Comparison of ENCODE assay signal across 8 cellular contexts in the genomic region with DNA sequence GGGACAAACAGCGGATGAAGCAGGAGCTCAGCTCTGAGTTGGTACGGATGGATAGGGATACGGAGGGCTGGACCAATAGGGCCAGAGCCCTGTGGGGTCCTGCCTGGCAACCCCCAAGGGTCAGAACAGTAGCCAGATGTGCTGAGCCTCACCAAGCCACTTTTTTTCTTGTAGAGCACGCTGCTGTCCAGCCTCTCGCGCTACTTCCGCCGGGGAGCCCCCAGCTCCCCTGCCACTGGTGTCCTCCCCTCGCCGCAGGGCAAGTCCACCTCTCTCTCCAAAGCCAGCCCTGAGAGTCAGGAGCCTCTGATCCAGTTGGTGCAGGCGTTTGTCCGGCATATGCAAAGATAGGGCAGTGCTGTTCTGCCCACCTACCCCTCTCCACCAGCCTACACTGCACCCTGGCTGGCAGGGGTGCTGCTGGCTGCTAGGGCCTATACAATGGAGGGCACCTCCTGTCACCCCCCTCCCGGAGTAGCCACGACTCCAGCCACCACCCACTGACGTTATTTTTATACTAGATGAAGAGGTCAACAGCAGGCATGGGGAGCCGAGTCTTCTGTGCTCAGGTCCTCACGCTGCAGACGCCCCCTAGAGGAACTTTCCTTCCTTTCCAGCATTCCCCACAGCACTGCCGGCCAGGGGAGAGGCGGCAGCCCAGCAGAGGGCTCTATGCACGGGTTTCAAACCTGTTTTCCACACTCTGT. TPM values are rescaled to one million over a fixed set of nuclear protein-coding genes. Genes with fewer than 3 reads are reported as not detected.
DNase-seq lines count a peak whose midpoint lies in the region; ATAC-seq, FAIRE-seq and TF ChIP-seq lines count a peak whose summit lies in the region.

No MANE protein-coding gene starts in this region.

- H3K23ac ChIP-seq in mesenchymal stem cell (ENCODE audit: low read length in 2 of 2) = no peak overlapping the region

- no peak overlapping the region for H4K91ac ChIP-seq in mesenchymal stem cell (ENCODE audit: low read length)

- peaks cover 64 to 92% of the 10 kb centered on the region in 2 experiments for H3K36me3 ChIP-seq in mesenchymal stem cell (ENCODE audit: control insufficient read depth in 1 of 2, insufficient read depth in 2 of 2, low read depth in 1 of 2, low read length in 2 of 2)

- no peak overlapping the region for H2BK5ac ChIP-seq in mesenchymal stem cell (ENCODE audit: low read depth, low read length, poor library complexity, severe bottlenecking)

- H3K4me1 ChIP-seq in mesenchymal stem cell (ENCODE audit: control insufficient read depth, insufficient read depth, low read depth, low read length) = peaks cover 6% of the 10 kb centered on the region

- H3K4me1 Mint-ChIP-seq in activated CD4-positive, alpha-beta T cell treated with anti-CD3 and anti-CD28 coated beads, Interleukin-2, amount 10 ng/mL, durations not matched to agents 24 days and 14 days = peaks cover 2% of the 10 kb centered on the region

- CTCF ChIA-PET in AG04450 (lab: Charles Lee) = interaction anchor here (0.6 to 2.4 kb wide), 10 partner anchors 8 to 23 kb away, joined by 3 to 14 read pairs (median 4); a partner anchor contains a TSS

- H3K18ac ChIP-seq in mesenchymal stem cell (ENCODE audit: low read depth in 1 of 2, low read length in 2 of 2) = no peak overlapping the region

- no peak overlapping the region for H4K8ac ChIP-seq in mesenchymal stem cell (ENCODE audit: low read length)

- no peak overlapping the region for H2BK120ac ChIP-seq in mesenchymal stem cell (ENCODE audit: low read depth, low read length)

- H3K9ac ChIP-seq in mesenchymal stem cell (ENCODE audit: low read length) = peak overlapping the region; percentile 45

- WGBS in mesenchymal stem cell = 69% methylated on average over 18 of the region's 21 CpGs

- peak overlapping the region in 1 of 2 experiments; percentile 25 for H3K4ac ChIP-seq in mesenchymal stem cell (ENCODE audit: low read depth in 1 of 2, low read length in 2 of 2)

- H3K4me3 ChIP-seq in AG04450 (ENCODE audit: low read depth, low read length) = no peak overlapping the region
- no peak overlapping the region for H3K4me3 ChIP-seq in mesenchymal stem cell (ENCODE audit: insufficient read depth in 1 of 2, low read depth in 1 of 2, low read length in 2 of 2)

- peak; percentile 75 for FAIRE-seq in GM18507 (lab: Jason Lieb, UNC)

- peaks cover 44% of the 10 kb centered on the region for H3K36me3 Mint-ChIP-seq in activated CD4-positive, alpha-beta T cell treated with anti-CD3 and anti-CD28 coated beads, Interleukin-2, amount 10 ng/mL, durations not matched to agents 24 days and 14 days (ENCODE audit: low read depth)

- H3K9me3 Mint-ChIP-seq in activated CD4-positive, alpha-beta T cell treated with anti-CD3 and anti-CD28 coated beads, Interleukin-2, amount 10 ng/mL, durations not matched to agents 24 days and 14 days = no peaks in the 10 kb centered on the region

- POLR2A ChIA-PET in AG04450 (lab: Yijun Ruan, JAX) = interaction anchor here (0.5 to 0.7 kb wide), 3 partner anchors 24 to 108 kb away, joined by 3 to 4 read pairs (median 3); no protein-coding TSS in a partner anchor

- no peak for ATAC-seq in GM18511 (IDR thresholded peaks at IDR 0.05; ENCODE audit: unreplicated experiment)

- peak; percentile 96 for TF ChIP-seq CTCF in AG04450 (IDR thresholded peaks at IDR 0.05; ENCODE audit: low read depth, low read length)

- H2BK12ac ChIP-seq in mesenchymal stem cell (ENCODE audit: low read length in 2 of 2) = no peak overlapping the region

- intact Hi-C loops in activated CD4-positive, alpha-beta T cell treated with anti-CD3 and anti-CD28 coated beads, Interleukin-2, amount 10 ng/mL, durations not matched to agents 24 days and 14 days (cut with micrococcal nuclease) = no loop called here

- no peak overlapping the region for H2AK5ac ChIP-seq in mesenchymal stem cell (ENCODE audit: low read length, severe bottlenecking)

- no peak overlapping the region for H3K14ac ChIP-seq in mesenchymal stem cell (ENCODE audit: low read length in 2 of 2)

- no peak overlapping the region for H3K4me3 Mint-ChIP-seq in activated CD4-positive, alpha-beta T cell treated with anti-CD3 and anti-CD28 coated beads, Interleukin-2, amount 10 ng/mL, durations not matched to agents 24 days and 14 days

- no peaks in the 10 kb centered on the region for H3K27me3 Mint-ChIP-seq in activated CD4-positive, alpha-beta T cell treated with anti-CD3 and anti-CD28 coated beads, Interleukin-2, amount 10 ng/mL, durations not matched to agents 24 days and 14 days

- H2BK15ac ChIP-seq in mesenchymal stem cell (ENCODE audit: low read depth, poor library complexity, severe bottlenecking) = no peak overlapping the region

- no peak overlapping the region for H2AFZ ChIP-seq in mesenchymal stem cell (ENCODE audit: low read depth, low read length)

- H3K27ac ChIP-seq in AG04450 (ENCODE audit: low read depth, low read length) (peak overlapping the region; percentile 52), mesenchymal stem cell (ENCODE audit: low read length, poor library complexity, severe bottlenecking) (no peak overlapping the region)

- no peak overlapping the region for H3K27ac Mint-ChIP-seq in activated CD4-positive, alpha-beta T cell treated with anti-CD3 and anti-CD28 coated beads, Interleukin-2, amount 10 ng/mL, durations not matched to agents 24 days and 14 days

- DNase-seq in AG04450 (ENCODE audit: low read depth, low spot score) = peak; percentile 23
- DNase-seq in GM18507 (ENCODE audit: extremely low spot score, insufficient read length, low read depth) = peak; percentile 45
- DNase-seq in NCI-H226 = peak; percentile 44
- peak; percentile 84 for DNase-seq in activated CD4-positive, alpha-beta T cell treated with anti-CD3 and anti-CD28 coated beads, Interleukin-2, amount 10 ng/mL, durations not matched to agents 24 days and 14 days
- DNase-seq in effector CD8-positive, alpha-beta T cell (lab: John Stamatoyannopoulos, UW) = peak; percentile 8
- peak; percentile 75 for DNase-seq in mesenchymal stem cell
- peak; percentile 65 for DNase-seq in stimulated activated CD8-positive, alpha-beta memory T cell treated with anti-CD3 and anti-CD28 coated beads, Interleukin-4, amount 100 ng/mL, for 48 hours

- no peak overlapping the region for H3K4me2 ChIP-seq in mesenchymal stem cell (ENCODE audit: low read length, poor library complexity, severe bottlenecking)

- no peaks in the 10 kb centered on the region for H3K9me3 ChIP-seq in AG04450 (ENCODE audit: control insufficient read depth, insufficient read depth, low read length)
- no peaks in the 10 kb centered on the region for H3K9me3 ChIP-seq in mesenchymal stem cell (ENCODE audit: control insufficient read depth, low read length)

- H3K79me1 ChIP-seq in mesenchymal stem cell (replicated peaks; ENCODE audit: low read length, poor library complexity, severe bottlenecking) = peaks cover 9% of the 10 kb centered on the region

- H3K27me3 ChIP-seq in AG04450 (ENCODE audit: control insufficient read depth, insufficient read depth, low read length) (no peaks in the 10 kb centered on the region), mesenchymal stem cell (ENCODE audit: control insufficient read depth in 1 of 2, insufficient read depth in 1 of 2, low read length in 2 of 2) (no peaks in the 10 kb centered on the region)

RNA-seq across cellular contexts. Expression of a gene that starts 21.6 kb away (rescaled TPM):
- polyA plus RNA-seq in AG04450 (2011; rRNA removed) = 29.3 and 39.1 TPM in 2 replicates
- polyA minus RNA-seq in AG04450 (2011; rRNA and poly(A)+ RNA removed) = 20.2 and 38.4 TPM in 2 replicates
- total RNA-seq in activated CD4-positive, alpha-beta T cell treated with anti-CD3 and anti-CD28 coated beads, Interleukin-2, amount 10 ng/mL, durations not matched to agents 24 days and 14 days = 69.6 and 73.9 TPM in 2 replicates
- polyA plus RNA-seq in mesenchymal stem cell (2013, experiment 1 of 2) = 29.7 TPM
- polyA plus RNA-seq in mesenchymal stem cell (2013, experiment 2 of 2) = 30.5 TPM

RNA-seq across cellular contexts. Expression of a gene that starts 29.9 kb away (rescaled TPM):
- polyA plus RNA-seq in AG04450 (2011; rRNA removed) = 10.6 and 13.1 TPM in 2 replicates
- 8.5 and 9.8 TPM in 2 replicates for polyA minus RNA-seq in AG04450 (2011; rRNA and poly(A)+ RNA removed)
- 43.3 and 44.3 TPM in 2 replicates for total RNA-seq in activated CD4-positive, alpha-beta T cell treated with anti-CD3 and anti-CD28 coated beads, Interleukin-2, amount 10 ng/mL, durations not matched to agents 24 days and 14 days
- polyA plus RNA-seq in mesenchymal stem cell (2013, experiment 1 of 2) = 8.5 TPM
- polyA plus RNA-seq in mesenchymal stem cell (2013, experiment 2 of 2) = 8.1 TPM

RNA-seq across cellular contexts. Expression of a gene that starts 59.0 kb away (rescaled TPM):
- polyA plus RNA-seq in AG04450 (2011; rRNA removed) = 46.3 and 52.1 TPM in 2 replicates
- polyA minus RNA-seq in AG04450 (2011; rRNA and poly(A)+ RNA removed) = 125 and 157 TPM in 2 replicates
- total RNA-seq in activated CD4-positive, alpha-beta T cell treated with anti-CD3 and anti-CD28 coated beads, Interleukin-2, amount 10 ng/mL, durations not matched to agents 24 days and 14 days = 162 and 176 TPM in 2 replicates
- polyA plus RNA-seq in mesenchymal stem cell (2013, experiment 1 of 2) = 14.9 TPM
- polyA plus RNA-seq in mesenchymal stem cell (2013, experiment 2 of 2) = 14.6 TPM

RNA-seq across cellular contexts. Expression of a gene that starts 59.1 kb away (rescaled TPM):
- polyA plus RNA-seq in AG04450 (2011; rRNA removed) = 31.4 and 31.8 TPM in 2 replicates
- 37.7 and 49.4 TPM in 2 replicates for polyA minus RNA-seq in AG04450 (2011; rRNA and poly(A)+ RNA removed)
- 15.2 and 15.9 TPM in 2 replicates for total RNA-seq in activated CD4-positive, alpha-beta T cell treated with anti-CD3 and anti-CD28 coated beads, Interleukin-2, amount 10 ng/mL, durations not matched to agents 24 days and 14 days
- 31.1 TPM for polyA plus RNA-seq in mesenchymal stem cell (2013, experiment 1 of 2)
- 31.0 TPM for polyA plus RNA-seq in mesenchymal stem cell (2013, experiment 2 of 2)

Comparison
In these comparisons a context has a peak if more than half of its experiments do, and no peak if none do; other contexts are left out.
1. DNase-seq: peak in every context shown above with its lines; median percentile 84 in activated CD4-positive, alpha-beta T cell treated with anti-CD3 and anti-CD28 coated beads, Interleukin-2, amount 10 ng/mL, durations not matched to agents 24 days and 14 days; 75 in mesenchymal stem cell; 65 in stimulated activated CD8-positive, alpha-beta memory T cell treated with anti-CD3 and anti-CD28 coated beads, Interleukin-4, amount 100 ng/mL, for 48 hours; 45 in GM18507; 44 in NCI-H226; 23 in AG04450; 8 in effector CD8-positive, alpha-beta T cell.